Comparison of ENCODE assay signal across 10 cellular contexts in the genomic region with DNA sequence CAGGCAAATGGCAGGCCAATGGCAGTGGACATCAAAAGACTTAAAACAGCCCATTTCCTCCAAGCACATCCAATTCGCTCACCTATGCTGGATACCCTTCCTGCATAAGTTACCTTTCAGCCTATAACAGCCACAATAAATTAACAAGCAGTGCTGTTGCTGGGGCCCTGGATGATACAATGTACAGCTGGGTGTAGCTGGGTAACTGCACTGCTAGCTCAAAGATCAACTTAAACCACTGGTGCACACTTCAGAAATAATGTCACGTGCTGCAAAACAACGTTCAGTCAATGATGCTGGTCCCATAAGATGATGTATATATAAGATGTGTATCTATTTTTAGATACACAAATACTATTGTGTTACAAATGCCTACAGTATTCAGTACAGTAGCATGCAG. TPM values are rescaled to one million over a fixed set of nuclear protein-coding genes. Genes with fewer than 3 reads are reported as not detected.
"Had no signal": no experiment of that assay in that cellular context is flagged by ENCODE, and none has a peak within 500 bp of the region (broad histone marks: within the 10 kb centered on the region; RNA-seq: fewer than 3 reads in every experiment).

No MANE protein-coding gene starts in this region.

- H3K9me3 Mint-ChIP-seq: HFFc6, IgD-negative memory B cell had no signal

- ATAC-seq: HCT116, HepG2 had no signal

- H3K9me3 ChIP-seq: HAP-1 had no signal

- H3K4me1 Mint-ChIP-seq: IgD-negative memory B cell had no signal

- H3K4me3 ChIP-seq: GM23248, HAP-1 had no signal

- H3K4me1 ChIP-seq: HAP-1 had no signal

- H3K36me3 ChIP-seq: HAP-1 had no signal

- DNase-seq: GM23248, GOT3, H7, HFFc6, KBM-7 had no signal

- H3K27ac Mint-ChIP-seq: HFFc6, IgD-negative memory B cell had no signal

- H3K4me3 Mint-ChIP-seq: HFFc6, IgD-negative memory B cell had no signal

RNA-seq across cellular contexts. Expression of a gene that starts 13.6 kb away (rescaled TPM):
- total RNA-seq: GM23248, HepG2, HFFc6, HT1080 had no signal
